Comparison of ENCODE assay signal across 21 cellular contexts in genomic region chr20:15610700-15611277, GRCh38.
DNase-seq lines count a peak whose midpoint lies in the region; ATAC-seq and TF ChIP-seq lines count a peak whose summit lies in the region.
"Had no signal": no experiment of that assay in that cellular context is flagged by ENCODE, and none has a peak within 500 bp of the region (broad histone marks: within the 10 kb centered on the region; RNA-seq: fewer than 3 reads in every experiment).

No MANE protein-coding gene starts in this region.

- DNase-seq in NCI-H446 treated with DMSO at 0.1 percent for 48 hours (lab: John Stamatoyannopoulos, UW) (peak; percentile 78), medulla oblongata (ENCODE audit: extremely low spot score) (peak; percentile 36), mammary epithelial cell (no peak), KG1 (lab: John Stamatoyannopoulos, UW) (no peak)
- DNase-seq: CD4-positive, CD25-positive, alpha-beta regulatory T cell; DMS79; NCI-H1092 treated with DMSO at 0.1 percent for 48 hours; NCI-H1436 treated with DMSO at 0.1 percent for 48 hours; NCI-H1930; NCI-H2227 treated with DMSO at 0.1 percent for 48 hours; NCI-H524; NCI-H774; NK-92 treated with Interleukin-12 subunit alpha and Interleukin-12 subunit beta, amount 100 ng/mL, for 24 hours; OCI-M1 had no signal

- intact Hi-C loops in mammary epithelial cell (cut with micrococcal nuclease) = no loop called here

- no peaks in the 10 kb centered on the region for H4K20me1 ChIP-seq in BLaER1
- no peaks in the 10 kb centered on the region for H4K20me1 ChIP-seq in mammary epithelial cell (ENCODE audit: insufficient read depth, low read length)

- TF ChIP-seq CTCF in mammary epithelial cell (conservative IDR thresholded peaks at IDR 0.05 in 1 of 2, IDR thresholded peaks at IDR 0.05 in 1 of 2; ENCODE audit: extremely low read depth in 1 of 2, insufficient read depth in 1 of 2, low read depth in 1 of 2, low read length in 2 of 2) = no peak

- H3K27ac ChIP-seq in BLaER1 (no peak overlapping the region), mammary epithelial cell (ENCODE audit: insufficient read depth, low read depth, low read length) (no peak overlapping the region)
- H3K27ac ChIP-seq: KMS-11, SJSA1 had no signal

- ATAC-seq in HG02610 (IDR thresholded peaks at IDR 0.05; ENCODE audit: unreplicated experiment) = peak; percentile 87
- ATAC-seq in GM21381 (IDR thresholded peaks at IDR 0.05; ENCODE audit: unreplicated experiment) = no peak
- ATAC-seq: HCT116, Right ventricle myocardium inferior had no signal

- dilution Hi-C loops in mammary epithelial cell (cut with HindIII; ENCODE audit: low sequenced_read_pairs) = no loop called here

- H3K36me3 ChIP-seq in BLaER1 (no peaks in the 10 kb centered on the region), mammary epithelial cell (ENCODE audit: insufficient read depth, low read length) (no peaks in the 10 kb centered on the region)
- H3K36me3 ChIP-seq: SJSA1 had no signal

- H3K4me3 ChIP-seq in BLaER1 = no peak overlapping the region
- no peak overlapping the region for H3K4me3 ChIP-seq in mammary epithelial cell (replicated peaks in 1 of 3; ENCODE audit: insufficient read depth in 1 of 3, low read depth in 2 of 3, low read length in 3 of 3)
- H3K4me3 ChIP-seq: SJSA1 had no signal

- no peaks in the 10 kb centered on the region for H3K9me3 ChIP-seq in BLaER1
- H3K9me3 ChIP-seq in mammary epithelial cell (replicated peaks; ENCODE audit: insufficient read depth, low read length) = no peaks in the 10 kb centered on the region
- H3K9me3 ChIP-seq: SJSA1 had no signal

- in situ Hi-C loops in mammary epithelial cell (cut with MboI; ENCODE audit: low sequenced_read_pairs in 2 of 2) = no loop called here

- no peaks in the 10 kb centered on the region for H3K79me2 ChIP-seq in mammary epithelial cell (ENCODE audit: insufficient read depth, low read length)

- H3K4me1 ChIP-seq in BLaER1 (peaks cover 12% of the 10 kb centered on the region), mammary epithelial cell (ENCODE audit: insufficient read depth, low read length) (no peaks in the 10 kb centered on the region)
- H3K4me1 ChIP-seq: SJSA1 had no signal

- H2AFZ ChIP-seq in mammary epithelial cell (ENCODE audit: low read depth, low read length) = no peak overlapping the region

- H3K4me2 ChIP-seq in BLaER1 (peak overlapping the region; percentile 51), mammary epithelial cell (ENCODE audit: insufficient read depth, low read depth, low read length) (no peak overlapping the region)
- H3K4me2 ChIP-seq: KMS-11 had no signal

- CTCF ChIA-PET in mammary epithelial cell (lab: Charles Lee; ENCODE audit: low non-redundant PET) = interaction anchor here (0.7 kb wide), 1 partner anchor 90 kb away, joined by 4 read pairs; no protein-coding TSS in a partner anchor

- H3K27me3 ChIP-seq in BLaER1 (no peaks in the 10 kb centered on the region), mammary epithelial cell (ENCODE audit: insufficient read depth, low read length) (no peaks in the 10 kb centered on the region)
- H3K27me3 ChIP-seq: SJSA1 had no signal

- H3K9ac ChIP-seq in BLaER1 (no peak overlapping the region), mammary epithelial cell (ENCODE audit: insufficient read depth, low read length) (no peak overlapping the region)
- H3K9ac ChIP-seq: KMS-11 had no signal

- WGBS in mammary epithelial cell (ENCODE audit: low coverage, missing lambda C conversion rate) = 69% methylated on average over 3 of the region's 3 CpGs

- no TSS peak for BruUV-seq in mammary epithelial cell (replicated peaks; lab: Mats Ljungman, UMichigan)

Comparison
In these comparisons a context has a peak if more than half of its experiments do, and no peak if none do; other contexts are left out.
1. DNase-seq: peak in NCI-H446 treated with DMSO at 0.1 percent for 48 hours (single experiment) and medulla oblongata (single experiment); none in mammary epithelial cell (single experiment) and KG1 (single experiment).